ENCODE assay signal across 15 cellular contexts in the genomic region with DNA sequence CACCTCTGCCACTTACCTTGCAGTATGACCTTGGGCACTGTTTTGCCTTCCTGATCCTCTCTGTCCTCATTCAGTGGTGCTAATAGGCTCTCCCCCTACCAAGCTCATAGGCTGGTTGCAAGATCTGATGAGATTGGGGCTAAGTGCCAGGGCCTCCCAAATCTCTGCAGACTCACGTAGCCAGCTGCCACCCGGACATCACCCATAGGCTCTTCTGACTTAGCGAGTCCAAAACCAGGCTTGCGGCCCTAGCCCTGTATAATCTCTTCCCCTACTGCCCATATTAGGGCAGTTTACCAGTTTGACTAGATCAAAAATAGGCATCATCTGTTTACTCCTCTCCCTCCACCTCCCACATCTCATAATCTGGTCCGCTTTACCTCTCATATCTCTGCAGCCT. TPM values are rescaled to one million over a fixed set of nuclear protein-coding genes. Genes with fewer than 3 reads are reported as not detected.
A peak's percentile ranks its signal among the peaks of the same experiment; 100 is the strongest.
DNase-seq lines count a peak whose midpoint lies in the region; ATAC-seq, FAIRE-seq and TF ChIP-seq lines count a peak whose summit lies in the region.
"Had no signal": no experiment of that assay in that cellular context is flagged by ENCODE, and none has a peak within 500 bp of the region (broad histone marks: within the 10 kb centered on the region; RNA-seq: fewer than 3 reads in every experiment).

No MANE protein-coding gene starts in this region.

- no peak for TF ChIP-seq CTCF in HepG2 (CRISPR knock-in tag; IDR thresholded peaks at IDR 0.05)
- TF ChIP-seq CTCF in right lobe of liver (IDR thresholded peaks at IDR 0.05), result no peak
- no peak for TF ChIP-seq CTCF in brain (conservative IDR thresholded peaks at IDR 0.05)

- TF ChIP-seq EP300 in HepG2 (IDR thresholded peaks at IDR 0.05; ENCODE audit: low read depth in 2 of 2, low read length in 2 of 2) (no peak), HepG2 (CRISPR knock-in tag; IDR thresholded peaks at IDR 0.05; ENCODE audit: borderline replicate concordance) (no peak)

- H2AFZ ChIP-seq in HepG2 (ENCODE audit: low read length) (no peak overlapping the region), neuronal stem cell (ENCODE audit: low read length) (no peak overlapping the region)

- peak overlapping the region in 3 of 5 experiments; percentile 47 to 71 (median 51) for H3K27ac Mint-ChIP-seq in brain

- no peaks in the 10 kb centered on the region for H3K9me3 ChIP-seq in HepG2 (ENCODE audit: low read length)
- no peaks in the 10 kb centered on the region for H3K9me3 ChIP-seq in right lobe of liver
- H3K9me3 ChIP-seq in neuronal stem cell (replicated peaks in 1 of 2; ENCODE audit: control insufficient read depth in 2 of 2, insufficient read depth in 1 of 2, low read depth in 1 of 2, low read length in 2 of 2), result no peaks in the 10 kb centered on the region

- CTCF ChIA-PET in HepG2 (lab: Yijun Ruan, JAX; ENCODE audit: low intra/inter-chr PET ratio, low total read pairs), result no interaction called here

- H3K4me3 Mint-ChIP-seq in brain, result no peak overlapping the region

- no peak overlapping the region for H3K4ac ChIP-seq in neuronal stem cell (ENCODE audit: low read length)

- peaks cover 49% of the 10 kb centered on the region for H3K4me1 Mint-ChIP-seq in brain

- H3K27ac ChIP-seq in HepG2 (ENCODE audit: extremely low read length, insufficient read depth, low read length) (no peak overlapping the region), right lobe of liver (no peak overlapping the region), neuronal stem cell (replicated peaks; ENCODE audit: low read length) (no peak overlapping the region)
- H3K27ac ChIP-seq: 22Rv1, HL-60 had no signal

- H4K20me1 ChIP-seq in HepG2 (ENCODE audit: insufficient read depth, low read length), result no peaks in the 10 kb centered on the region

- H3K23ac ChIP-seq in neuronal stem cell (ENCODE audit: low read depth, low read length, poor library complexity), result no peak overlapping the region

- no peaks in the 10 kb centered on the region for H3K79me1 ChIP-seq in neuronal stem cell (ENCODE audit: low read depth, low read length)

- intact Hi-C loops in HepG2 (cut with micrococcal nuclease; ENCODE audit: unreplicated experiment) (no loop called here), right lobe of liver (cut with DNase I) (no loop called here), sciatic nerve (cut with DNase I) (no loop called here)

- H2AK5ac ChIP-seq in neuronal stem cell (ENCODE audit: low read depth, low read length), result no peak overlapping the region

- H3K36me3 ChIP-seq in HepG2 (replicated peaks in 1 of 2; ENCODE audit: control insufficient read depth in 1 of 2, insufficient read depth in 2 of 2, low read length in 2 of 2) (peaks cover 18 to 50% of the 10 kb centered on the region in 2 experiments), right lobe of liver (peaks cover 0 to 34% (median 0%) of the 10 kb centered on the region in 4 donors), neuronal stem cell (replicated peaks in 1 of 2; ENCODE audit: control insufficient read depth in 2 of 2, insufficient read depth in 2 of 2, low read length in 2 of 2) (peaks cover 5 to 19% of the 10 kb centered on the region in 2 donors)

- no peaks in the 10 kb centered on the region for H3K9me3 Mint-ChIP-seq in brain

- H3K27me3 ChIP-seq in HepG2 (ENCODE audit: control insufficient read depth in 1 of 2, insufficient read depth in 2 of 2, low read length in 2 of 2) (no peaks in the 10 kb centered on the region), right lobe of liver (no peaks in the 10 kb centered on the region), neuronal stem cell (ENCODE audit: control insufficient read depth in 3 of 3, insufficient read depth in 3 of 3, low read depth in 1 of 3, low read length in 3 of 3) (no peaks in the 10 kb centered on the region)

- no peaks in the 10 kb centered on the region for H3K79me2 ChIP-seq in HepG2 (ENCODE audit: insufficient read depth, low read length)

- DNase-seq in HepG2 (ENCODE audit: low spot score), result no peak
- DNase-seq in right lobe of liver, result no peak
- peak; percentile 95 for DNase-seq in NCI-H82 (lab: John Stamatoyannopoulos, UW)
- no peak for DNase-seq in NCI-H748 treated with DMSO at 0.1 percent for 48 hours (lab: John Stamatoyannopoulos, UW)
- DNase-seq in sciatic nerve (ENCODE audit: low spot score), result no peak
- DNase-seq in neuronal stem cell (ENCODE audit: low spot score), result no peak
- DNase-seq: DMS 273 treated with DMSO at 0.1 percent for 48 hours, DMS79 had no signal

- H3K14ac ChIP-seq in neuronal stem cell (ENCODE audit: low read length), result no peak overlapping the region

- no peak for TF ChIP-seq RAD21 in HepG2 (CRISPR knock-in tag; IDR thresholded peaks at IDR 0.05)

- no peak overlapping the region for H2BK12ac ChIP-seq in neuronal stem cell (ENCODE audit: low read length)

- ATAC-seq in HepG2 (no peak), right lobe of liver (no peak), GM18868 (IDR thresholded peaks at IDR 0.05; ENCODE audit: unreplicated experiment) (no peak), sciatic nerve (no peak)

- BruUV-seq in HepG2 (replicated peaks; lab: Mats Ljungman, UMichigan), result no TSS peak

- WGBS in HepG2 (ENCODE audit: low lambda C conversion rate), result 72% methylated on average over 5 of the region's 5 CpGs
- 80% methylated on average over 1 of the region's 5 CpGs for WGBS in right lobe of liver (ENCODE audit: insufficient coverage, low coverage, low lambda C conversion rate, missing lambda C conversion rate)
- no CpG with 5 or more reads among the region's 5 CpGs for WGBS in neuronal stem cell (ENCODE audit: extremely low coverage in 2 of 2, insufficient read length in 2 of 2, insufficient replicate concordance in 1 of 2), 2 donors

- in situ Hi-C loops in HepG2 (cut with HindIII; ENCODE audit: extremely low pct_ligation_motif_present, low pct_unique_long_range_greater_than_20kb), result no loop called here

- no peak overlapping the region for H2BK5ac ChIP-seq in neuronal stem cell (ENCODE audit: low read length)

- no peak for FAIRE-seq in HepG2 (lab: Jason Lieb, UNC)
- FAIRE-seq: GM12892, H54, K562 had no signal

- H4K8ac ChIP-seq in neuronal stem cell (ENCODE audit: low read depth, low read length), result no peak overlapping the region

- H3K36me3 Mint-ChIP-seq in brain, result peaks cover 26% of the 10 kb centered on the region

- H3K4me3 ChIP-seq in HepG2 (replicated peaks in 1 of 3; ENCODE audit: insufficient read depth in 1 of 3, low read depth in 2 of 3, low read length in 3 of 3) (no peak overlapping the region), right lobe of liver (no peak overlapping the region), neuronal stem cell (ENCODE audit: low read length in 2 of 2) (no peak overlapping the region)
- H3K4me3 ChIP-seq: K562 had no signal

- H3K18ac ChIP-seq in neuronal stem cell (ENCODE audit: low read length), result no peak overlapping the region

- 0 out of 2 replicates have a peak, but pooled peaks cover 5% of the 10 kb centered on the region for H3K4me1 ChIP-seq in HepG2 (ENCODE audit: insufficient read depth, low read length)
- no peaks in the 10 kb centered on the region for H3K4me1 ChIP-seq in right lobe of liver
- H3K4me1 ChIP-seq in neuronal stem cell (ENCODE audit: control insufficient read depth in 2 of 2, insufficient read depth in 1 of 2, low read depth in 1 of 2, low read length in 2 of 2), result peaks cover 13 to 16% of the 10 kb centered on the region in 2 donors

- H3K27me3 Mint-ChIP-seq in brain, result peaks cover 5% of the 10 kb centered on the region

- H3K4me2 ChIP-seq in HepG2 (ENCODE audit: low read depth, low read length), result no peak overlapping the region
- H3K4me2 ChIP-seq in neuronal stem cell (ENCODE audit: insufficient read depth, low read length, poor library complexity, severe bottlenecking), result no peak overlapping the region

- H4K91ac ChIP-seq in neuronal stem cell (ENCODE audit: low read depth, low read length, poor library complexity), result no peak overlapping the region

- TF ChIP-seq POLR2A in HepG2 (IDR thresholded peaks at IDR 0.05; ENCODE audit: insufficient read depth in 1 of 2, low read depth in 2 of 2, low read length in 2 of 2), result no peak
- TF ChIP-seq POLR2A in right lobe of liver (IDR thresholded peaks at IDR 0.05), result no peak

- POLR2A ChIA-PET in HepG2 (lab: Yijun Ruan, JAX), result no interaction called here

- H2BK15ac ChIP-seq in neuronal stem cell (ENCODE audit: low read length), result no peak overlapping the region

- H3K9ac ChIP-seq in HepG2 (ENCODE audit: insufficient read depth, low read depth, low read length), result no peak overlapping the region
- no peak overlapping the region for H3K9ac ChIP-seq in neuronal stem cell (ENCODE audit: low read depth, low read length, poor library complexity)

- H2BK120ac ChIP-seq in neuronal stem cell (ENCODE audit: low read depth, low read length), result no peak overlapping the region

RNA-seq across cellular contexts. Expression of a gene that starts 54.2 kb away (rescaled TPM):
- total RNA-seq in HepG2 (2016; rRNA removed; fragmentation: Illumina TruSeq; extraction: Trizol) (not detected in 2 replicates), right lobe of liver (10 to 100 TPM in 1 of 6 experiments, 1 to 10 TPM in 3, under 1 TPM in 2; 0.56 to 10.7 (median 1.8) TPM), sciatic nerve (1.6 TPM)
- not detected in 2 replicates for total RNA-seq in HepG2 (2016; cell fraction: cytosol; rRNA removed; fragmentation: Illumina TruSeq; extraction: Trizol; ENCODE audit: low read depth)
- 0.04 TPM in 1 of 2 replicates, not detected in the other for total RNA-seq in HepG2 (2016; cell fraction: insoluble cytoplasmic fraction; rRNA removed; fragmentation: Illumina TruSeq; extraction: Trizol)
- not detected in 2 replicates for total RNA-seq in HepG2 (2016; cell fraction: membrane; rRNA removed; fragmentation: Illumina TruSeq; extraction: Trizol)
- total RNA-seq in HepG2 (2016; cell fraction: nucleus; rRNA removed; fragmentation: Illumina TruSeq; extraction: Trizol), result not detected in 2 replicates
- polyA plus RNA-seq in HepG2 (2011; rRNA removed) (0.03 TPM in 1 of 2 replicates, not detected in the other), brain (ENCODE audit: insufficient read depth, low read depth, low replicate concordance) (46.5 TPM)
- polyA plus RNA-seq in HepG2 (2011; cell fraction: cytosol; rRNA removed), result not detected in 2 replicates
- polyA plus RNA-seq in HepG2 (2011; cell fraction: nucleus; rRNA removed), result not detected in 2 replicates
- polyA plus RNA-seq in HepG2 (2012), result 0.19 TPM in 1 of 2 replicates, not detected in the other
- polyA plus RNA-seq in HepG2 (2016; cell fraction: cytosol; fragmentation: Illumina TruSeq; extraction: Trizol; ENCODE audit: low read depth), result 0.08 TPM in 1 of 2 replicates, not detected in the other
- polyA plus RNA-seq in HepG2 (2016; cell fraction: insoluble cytoplasmic fraction; fragmentation: Illumina TruSeq; extraction: Trizol; ENCODE audit: low read depth), result not detected in 2 replicates
- polyA plus RNA-seq in HepG2 (2016; cell fraction: membrane; fragmentation: Illumina TruSeq; extraction: Trizol; ENCODE audit: low read depth), result not detected in 2 replicates
- not detected in 2 replicates for polyA plus RNA-seq in HepG2 (2016; cell fraction: nucleus; fragmentation: Illumina TruSeq; extraction: Trizol; ENCODE audit: insufficient read depth, low read depth)
- not detected in 2 replicates for polyA minus RNA-seq in HepG2 (2011; rRNA and poly(A)+ RNA removed; ENCODE audit: low replicate concordance)
- not detected in 2 replicates for polyA minus RNA-seq in HepG2 (2011; cell fraction: cytosol; rRNA and poly(A)+ RNA removed)
- not detected in 2 replicates for polyA minus RNA-seq in HepG2 (2011; cell fraction: nucleus; rRNA and poly(A)+ RNA removed)
- polyA plus RNA-seq in neuronal stem cell (2013, experiment 1 of 2), result 9.1 TPM
- 8.0 TPM for polyA plus RNA-seq in neuronal stem cell (2013, experiment 2 of 2)
- total RNA-seq: K562 had no signal
- polyA plus RNA-seq: K562 had no signal
